In genomic region chr5:19314840-19315239, GRCh38 we compare ENCODE assay signal across 17 cellular contexts.
DNase-seq lines count a peak whose midpoint lies in the region; ATAC-seq and TF ChIP-seq lines count a peak whose summit lies in the region.
"Had no signal": no experiment of that assay in that cellular context is flagged by ENCODE, and none has a peak within 500 bp of the region (broad histone marks: within the 10 kb centered on the region; RNA-seq: fewer than 3 reads in every experiment).

No MANE protein-coding gene starts in this region.

- H3K27me3 ChIP-seq in BE2C (no peaks in the 10 kb centered on the region), adipocyte (replicated peaks; ENCODE audit: control insufficient read depth, insufficient read depth, low read length) (no peaks in the 10 kb centered on the region)
- H3K27me3 ChIP-seq: ascending aorta, SJCRH30, upper lobe of right lung had no signal

- no peak for DNase-seq in BE2C
- peak; percentile 30 for DNase-seq in LNCaP clone FGC (ENCODE audit: low read depth)
- DNase-seq in adipocyte (ENCODE audit: low read depth), result peak; percentile 5
- peak; percentile 9 for DNase-seq in iPS DF 4.7 (ENCODE audit: extremely low read depth, low spot score)
- no peak for DNase-seq in DMS79 (lab: John Stamatoyannopoulos, UW)
- no peak for DNase-seq in stimulated activated CD4-positive, alpha-beta T cell treated with anti-CD3 and anti-CD28 coated beads, Interleukin-4, amount 100 ng/mL, for 4 hours
- no peak for DNase-seq in C1 segment of cervical spinal cord (lab: John Stamatoyannopoulos, UW)
- DNase-seq: activated CD4-positive, CD25-positive, alpha-beta regulatory T cell; activated T-cell treated with anti-CD3 and anti-CD28 coated beads for 4 hours; immature natural killer cell; MM.1S; naive thymus-derived CD8-positive, alpha-beta T cell; NCI-H510A; SJCRH30; upper lobe of right lung had no signal

- no peak for ATAC-seq in GM18861 (IDR thresholded peaks at IDR 0.05; ENCODE audit: unreplicated experiment)
- ATAC-seq: naive thymus-derived CD8-positive, alpha-beta T cell; upper lobe of right lung had no signal

- no peaks in the 10 kb centered on the region for H3K36me3 ChIP-seq in BE2C
- no peaks in the 10 kb centered on the region for H3K36me3 ChIP-seq in adipocyte (ENCODE audit: control insufficient read depth, insufficient read depth, low read length, severe bottlenecking)
- H3K36me3 ChIP-seq: ascending aorta, SJCRH30, upper lobe of right lung had no signal

- TF ChIP-seq CTCF in BE2C (IDR thresholded peaks at IDR 0.05; ENCODE audit: low read depth, low read length) (peak; percentile 18; the same call in 1 of the 2 replicates), LNCaP clone FGC (IDR thresholded peaks at IDR 0.05; ENCODE audit: control insufficient read depth, extremely low read depth, insufficient read depth) (no peak)

- H3K4me3 ChIP-seq in BE2C (ENCODE audit: low read depth, low read length) (no peak overlapping the region), LNCaP clone FGC (ENCODE audit: low read depth, low read length) (no peak overlapping the region), adipocyte (ENCODE audit: low read length) (no peak overlapping the region)
- H3K4me3 ChIP-seq: ascending aorta, SJCRH30, upper lobe of right lung had no signal

- H3K9me3 ChIP-seq in BE2C (no peaks in the 10 kb centered on the region), adipocyte (ENCODE audit: control insufficient read depth, low read length) (no peaks in the 10 kb centered on the region)
- H3K9me3 ChIP-seq: ascending aorta, SJCRH30, upper lobe of right lung had no signal

- H3K9ac ChIP-seq in adipocyte (ENCODE audit: low read length), result no peak overlapping the region

- H3K4me1 ChIP-seq in BE2C, result no peaks in the 10 kb centered on the region
- no peaks in the 10 kb centered on the region for H3K4me1 ChIP-seq in adipocyte (ENCODE audit: control insufficient read depth, insufficient read depth, low read length)
- H3K4me1 ChIP-seq: ascending aorta, SJCRH30, upper lobe of right lung had no signal

Comparison
In these comparisons a context has a peak if more than half of its experiments do, and no peak if none do; other contexts are left out.
1. DNase-seq: peak in LNCaP clone FGC (single experiment), adipocyte (single experiment) and iPS DF 4.7 (single experiment); none in BE2C (single experiment), DMS79 (single experiment), stimulated activated CD4-positive, alpha-beta T cell treated with anti-CD3 and anti-CD28 coated beads, Interleukin-4, amount 100 ng/mL, for 4 hours (0 of 2) and C1 segment of cervical spinal cord (0 of 14).